8 cellular contexts compared by ENCODE assay signal in genomic region chr1:207828485-207829158, GRCh38.
DNase-seq lines count a peak whose midpoint lies in the region; ATAC-seq and TF ChIP-seq lines count a peak whose summit lies in the region.

No MANE protein-coding gene starts in this region.

- no peaks in the 10 kb centered on the region for H3K9me2 ChIP-seq in MM.1S (replicated peaks; ENCODE audit: insufficient read depth, low read length)

- H4K20me1 ChIP-seq in MM.1S (ENCODE audit: insufficient read depth, low read length) = no peaks in the 10 kb centered on the region

- in situ Hi-C loops in astrocyte of the spinal cord (cut with HindIII; ENCODE audit: low sequenced_read_pairs) = no loop called here

- no peaks in the 10 kb centered on the region for H3K27me3 ChIP-seq in MM.1S (replicated peaks; ENCODE audit: insufficient read depth, low read length)

- peaks cover 80% of the 10 kb centered on the region for H3K79me2 ChIP-seq in MM.1S (ENCODE audit: low read length)

- no peak overlapping the region for H2AFZ ChIP-seq in MM.1S (ENCODE audit: low read length)

- H3K27ac ChIP-seq in MM.1S (ENCODE audit: low read length) = no peak overlapping the region

- no peak overlapping the region for H3K27ac Mint-ChIP-seq in mesothelial cell of epicardium

- H3K4me3 ChIP-seq in MM.1S (ENCODE audit: low read length) (no peak overlapping the region), astrocyte of the spinal cord (ENCODE audit: low read depth, low read length) (no peak overlapping the region), retinal pigment epithelial cell (ENCODE audit: low read length) (no peak overlapping the region)

- peaks cover 61% of the 10 kb centered on the region for H3K4me1 ChIP-seq in MM.1S (ENCODE audit: low read length)

- no peaks in the 10 kb centered on the region for H3K9me3 Mint-ChIP-seq in mesothelial cell of epicardium

- H3K4me2 ChIP-seq in MM.1S (ENCODE audit: low read depth, low read length) = no peak overlapping the region

- no peaks in the 10 kb centered on the region for H3K9me3 ChIP-seq in MM.1S (replicated peaks; ENCODE audit: insufficient read depth, low read length)

- H3F3A ChIP-seq in MM.1S (ENCODE audit: insufficient read depth, low read length) = peaks cover 52% of the 10 kb centered on the region

- H3K4me1 Mint-ChIP-seq in mesothelial cell of epicardium = peaks cover 7% of the 10 kb centered on the region

- peak; percentile 96 for TF ChIP-seq CTCF in MM.1S (IDR thresholded peaks at IDR 0.05; ENCODE audit: low read length)
- TF ChIP-seq CTCF in astrocyte of the spinal cord (IDR thresholded peaks at IDR 0.05; ENCODE audit: low read depth, low read length) = peak; percentile 85
- peak; percentile 83 for TF ChIP-seq CTCF in retinal pigment epithelial cell (conservative IDR thresholded peaks at IDR 0.05; ENCODE audit: low read depth, low read length)
- TF ChIP-seq CTCF in mesothelial cell of epicardium (IDR thresholded peaks at IDR 0.05; ENCODE audit: unreplicated experiment) = no peak

- peak; percentile 84 for DNase-seq in DMS 273 (lab: John Stamatoyannopoulos, UW; ENCODE audit: unreplicated experiment)
- peak; percentile 87 for DNase-seq in MM.1S
- DNase-seq in T follicular helper cell (ENCODE audit: low read depth) = peak; percentile 54
- DNase-seq in astrocyte of the spinal cord (ENCODE audit: low read depth, low spot score) = peak; percentile 87
- peak; percentile 79 for DNase-seq in hepatic stellate cell (ENCODE audit: low spot score)
- peak; percentile 47 for DNase-seq in retinal pigment epithelial cell (ENCODE audit: low read depth)
- no peak for DNase-seq in mesothelial cell of epicardium (ENCODE audit: low spot score in 2 of 2, unreplicated experiment in 2 of 2)

- H3K4me3 Mint-ChIP-seq in mesothelial cell of epicardium = no peak overlapping the region

- H3K36me3 Mint-ChIP-seq in mesothelial cell of epicardium = no peaks in the 10 kb centered on the region

- peak; percentile 15 for ATAC-seq in GM21737 (IDR thresholded peaks at IDR 0.05; ENCODE audit: unreplicated experiment)

- no peaks in the 10 kb centered on the region for H3K36me3 ChIP-seq in MM.1S (replicated peaks; ENCODE audit: insufficient read depth, low read length)

- peaks cover 2% of the 10 kb centered on the region for H3K27me3 Mint-ChIP-seq in mesothelial cell of epicardium (ENCODE audit: low read depth)

- H3K9ac ChIP-seq in MM.1S (ENCODE audit: low read length) = no peak overlapping the region

Comparison
In these comparisons a context has a peak if more than half of its experiments do, and no peak if none do; other contexts are left out.
1. DNase-seq: peak in DMS 273 (single experiment), MM.1S (single experiment), T follicular helper cell (single experiment), astrocyte of the spinal cord (single experiment), hepatic stellate cell (single experiment) and retinal pigment epithelial cell (single experiment); none in mesothelial cell of epicardium (0 of 2).